In genomic region chr10:93406367-93407145, GRCh38 we compare ENCODE assay signal across 16 cellular contexts.
DNase-seq lines count a peak whose midpoint lies in the region; ATAC-seq and TF ChIP-seq lines count a peak whose summit lies in the region.
"Had no signal": no experiment of that assay in that cellular context is flagged by ENCODE, and none has a peak within 500 bp of the region (broad histone marks: within the 10 kb centered on the region; RNA-seq: fewer than 3 reads in every experiment).

No MANE protein-coding gene starts in this region.

- H3K9me2 ChIP-seq in GM23338 (ENCODE audit: insufficient read depth) = peaks cover 8% of the 10 kb centered on the region; the same call in 1 of the 2 replicates

- H3K27ac Mint-ChIP-seq in GM23338 = no peak overlapping the region
- H3K27ac Mint-ChIP-seq: CD4-positive, CD25-positive, alpha-beta regulatory T cell; stimulated activated naive CD8-positive, alpha-beta T cell treated with anti-CD3 and anti-CD28 coated beads, Interleukin-15, Interleukin-2, amounts not matched to agents 100 ng/mL and 50 ng/mL, for 24 hours had no signal

- DNase-seq in GM23338 (ENCODE audit: low spot score) = no peak
- DNase-seq in astrocyte of the cerebellum (ENCODE audit: low read depth) = peak; percentile 15
- peak; percentile 74 for DNase-seq in fibroblast of villous mesenchyme (ENCODE audit: low read depth)
- DNase-seq in GM03348 (ENCODE audit: low spot score) = no peak
- DNase-seq in NCI-H1930 (lab: John Stamatoyannopoulos, UW) = no peak
- DNase-seq in coronary artery (ENCODE audit: low spot score) = no peak
- DNase-seq: activated gamma-delta T cell treated with Interleukin-2 at 50 U/mL for 16 hours; CD4-positive, CD25-positive, alpha-beta regulatory T cell; kidney glomerular epithelial cell; NCI-H2029 treated with DMSO at 0.1 percent for 48 hours had no signal

- peaks cover 7% of the 10 kb centered on the region for H3K4me1 Mint-ChIP-seq in GM23338

- H3K27ac ChIP-seq in GM23338 (ENCODE audit: low read depth) (peak overlapping the region; percentile 7; the same call in 1 of the 2 replicates), parathyroid adenoma (peak overlapping the region; percentile 67), coronary artery (peak overlapping the region in 1 of 2 donors; percentile 71)

- H3K9ac ChIP-seq in parathyroid adenoma = no peak overlapping the region

- no peak; the same call in 2 of the 3 replicates for ATAC-seq in GM23338
- ATAC-seq in HG02870 (IDR thresholded peaks at IDR 0.05; ENCODE audit: unreplicated experiment) = no peak

- peaks cover 4% of the 10 kb centered on the region for H3K27me3 Mint-ChIP-seq in GM23338 (ENCODE audit: insufficient read depth, low read depth, poor library complexity)
- H3K27me3 Mint-ChIP-seq: stimulated activated naive CD8-positive, alpha-beta T cell treated with anti-CD3 and anti-CD28 coated beads, Interleukin-15, Interleukin-2, amounts not matched to agents 100 ng/mL and 50 ng/mL, for 24 hours had no signal

- H3K36me3 ChIP-seq in GM23338 (ENCODE audit: insufficient read depth) (no peaks in the 10 kb centered on the region), parathyroid adenoma (ENCODE audit: control insufficient read depth, insufficient read depth, low read length) (no peaks in the 10 kb centered on the region)
- H3K36me3 ChIP-seq: HAP-1 had no signal

- in situ Hi-C loops in astrocyte of the cerebellum (cut with HindIII; ENCODE audit: low sequenced_read_pairs) = no loop called here

- H2AFZ ChIP-seq in GM23338 (peak overlapping the region; percentile 45), parathyroid adenoma (peak overlapping the region; percentile 9)

- no peaks in the 10 kb centered on the region for H3K36me3 Mint-ChIP-seq in GM23338 (ENCODE audit: low read depth)
- H3K36me3 Mint-ChIP-seq: CD4-positive, CD25-positive, alpha-beta regulatory T cell had no signal

- TF ChIP-seq CTCF in GM23338 (conservative IDR thresholded peaks at IDR 0.05; ENCODE audit: low read depth in 2 of 2) = no peak
- TF ChIP-seq CTCF in astrocyte of the cerebellum (IDR thresholded peaks at IDR 0.05; ENCODE audit: low read depth, low read length, missing control alignments) = no peak
- no peak for TF ChIP-seq CTCF in fibroblast of villous mesenchyme (IDR thresholded peaks at IDR 0.05; ENCODE audit: insufficient read depth, low read depth, low read length)
- no peak for TF ChIP-seq CTCF in parathyroid adenoma (IDR thresholded peaks at IDR 0.05)
- no peak for TF ChIP-seq CTCF in coronary artery (IDR thresholded peaks at IDR 0.05)

- H4K20me1 ChIP-seq in GM23338 (replicated peaks; ENCODE audit: insufficient read depth) = no peaks in the 10 kb centered on the region

- H3F3A ChIP-seq in GM23338 (replicated peaks; ENCODE audit: low read depth) = no peaks in the 10 kb centered on the region

- H3K4me3 Mint-ChIP-seq in GM23338 = no peak overlapping the region
- H3K4me3 Mint-ChIP-seq: CD4-positive, CD25-positive, alpha-beta regulatory T cell; nephron; stimulated activated naive CD8-positive, alpha-beta T cell treated with anti-CD3 and anti-CD28 coated beads, Interleukin-15, Interleukin-2, amounts not matched to agents 100 ng/mL and 50 ng/mL, for 24 hours had no signal

- H3K4me2 ChIP-seq in GM23338 (no peak overlapping the region), parathyroid adenoma (ENCODE audit: low read length) (no peak overlapping the region)

- H3K4me3 ChIP-seq in GM23338 = no peak overlapping the region
- no peak overlapping the region for H3K4me3 ChIP-seq in astrocyte of the cerebellum (ENCODE audit: low read depth, low read length)
- H3K4me3 ChIP-seq in fibroblast of villous mesenchyme (ENCODE audit: low read depth, low read length) = no peak overlapping the region
- no peak overlapping the region for H3K4me3 ChIP-seq in parathyroid adenoma (ENCODE audit: low read depth, low read length)
- H3K4me3 ChIP-seq in coronary artery = no peak overlapping the region
- H3K4me3 ChIP-seq: HAP-1, skin epidermis had no signal

- H3K9me3 ChIP-seq in parathyroid adenoma (ENCODE audit: control insufficient read depth, low read length) = no peaks in the 10 kb centered on the region
- H3K9me3 ChIP-seq: HAP-1 had no signal

- H3K9me3 Mint-ChIP-seq in GM23338 = peaks cover 3% of the 10 kb centered on the region; the same call in 2 of the 3 replicates
- H3K9me3 Mint-ChIP-seq: nephron; stimulated activated naive CD8-positive, alpha-beta T cell treated with anti-CD3 and anti-CD28 coated beads, Interleukin-15, Interleukin-2, amounts not matched to agents 100 ng/mL and 50 ng/mL, for 24 hours had no signal

- H3K27me3 ChIP-seq in GM23338 (ENCODE audit: insufficient read depth) (no peaks in the 10 kb centered on the region), parathyroid adenoma (ENCODE audit: control insufficient read depth, insufficient read depth, low read length) (no peaks in the 10 kb centered on the region)

- H3K79me2 ChIP-seq in GM23338 (replicated peaks; ENCODE audit: insufficient read depth) = no peaks in the 10 kb centered on the region
- no peaks in the 10 kb centered on the region for H3K79me2 ChIP-seq in parathyroid adenoma

- H3K4me1 ChIP-seq in GM23338 (ENCODE audit: insufficient read depth) = 0 out of 2 replicates have a peak, but pooled peaks cover 3% of the 10 kb centered on the region
- peaks cover 29% of the 10 kb centered on the region for H3K4me1 ChIP-seq in parathyroid adenoma
- H3K4me1 ChIP-seq: HAP-1 had no signal

TF ChIP-seq in GM23338, 12 proteins besides CTCF, POLR2A, EP300 and RAD21:
- TF ChIP-seq EZH2phosphoT487 (IDR thresholded peaks at IDR 0.05; ENCODE audit: unreplicated experiment) = no peak
- TF ChIP-seq ETS1 (IDR thresholded peaks at IDR 0.05) = no peak
- TF ChIP-seq REST (IDR thresholded peaks at IDR 0.05; ENCODE audit: unreplicated experiment) = no peak
- TF ChIP-seq NANOG (IDR thresholded peaks at IDR 0.05; ENCODE audit: borderline replicate concordance) = no peak
- TF ChIP-seq POLR2AphosphoS5 (IDR thresholded peaks at IDR 0.05; ENCODE audit: low read depth) = no peak
- no peak for TF ChIP-seq JUNB (IDR thresholded peaks at IDR 0.05; ENCODE audit: unreplicated experiment)
- TF ChIP-seq ZNF114 (CRISPR knock-in tag; IDR thresholded peaks at IDR 0.05) = no peak
- no peak for TF ChIP-seq STAT1 (IDR thresholded peaks at IDR 0.05; ENCODE audit: unreplicated experiment)
- TF ChIP-seq CREB1 (CRISPR knock-in tag; IDR thresholded peaks at IDR 0.05; ENCODE audit: low read depth) = no peak

Comparison
In these comparisons a context has a peak if more than half of its experiments do, and no peak if none do; other contexts are left out.
1. DNase-seq: peak in astrocyte of the cerebellum (single experiment) and fibroblast of villous mesenchyme (single experiment); none in GM23338 (single experiment), GM03348 (single experiment), NCI-H1930 (0 of 2) and coronary artery (single experiment).